ENCODE assay signal across 23 cellular contexts in the genomic region with DNA sequence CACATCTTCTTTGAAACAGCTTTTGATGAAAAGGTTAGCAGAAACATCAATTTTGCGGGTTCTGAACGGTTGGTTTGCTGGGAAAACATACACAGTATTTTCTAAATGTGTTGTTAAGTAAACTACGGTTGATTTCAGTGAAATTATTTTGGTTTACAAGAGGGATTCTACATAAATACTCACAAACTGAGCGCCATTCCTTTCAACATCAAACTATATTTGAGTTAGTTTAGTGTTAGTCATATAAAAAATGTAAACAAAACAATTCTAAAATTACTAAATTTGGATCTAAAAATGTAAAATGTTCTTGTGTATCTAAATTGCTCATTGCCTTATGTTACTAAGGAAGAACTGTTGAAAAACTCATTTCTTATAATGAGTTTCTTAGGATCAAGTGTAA.
"Had no signal": no experiment of that assay in that cellular context is flagged by ENCODE, and none has a peak within 500 bp of the region (broad histone marks: within the 10 kb centered on the region; RNA-seq: fewer than 3 reads in every experiment).

No MANE protein-coding gene starts in this region.

- H3K9me3 ChIP-seq: ascending aorta, body of pancreas, SJSA1 had no signal

- H3K4me1 ChIP-seq: ascending aorta, body of pancreas, SJSA1 had no signal

- ATAC-seq: activated CD4-positive, alpha-beta T cell treated with anti-CD3 and anti-CD28 coated beads for 36 hours; activated CD8-positive, alpha-beta T cell treated with anti-CD3 and anti-CD28 coated beads, Interleukin-2, amount 10 ng/mL, durations not matched to agents 7 days and 5 days; body of pancreas; T-helper 17 cell had no signal

- DNase-seq: activated CD4-positive, alpha-beta T cell treated with anti-CD3 and anti-CD28 coated beads for 36 hours; activated CD8-positive, alpha-beta memory T cell treated with anti-CD3 and anti-CD28 coated beads, Interleukin-2, amount 50 U/mL, for 48 hours; activated CD8-positive, alpha-beta T cell treated with anti-CD3 and anti-CD28 coated beads, Interleukin-2, amount 10 ng/mL, durations not matched to agents 7 days and 5 days; activated effector memory CD4-positive, alpha-beta T cell treated with Interleukin-2 at 50 U/mL for 16 hours; activated naive CD4-positive, alpha-beta T cell; activated T-cell treated with anti-CD3 and anti-CD28 coated beads, Interleukin-2, amount 50 U/mL, for 1 hour; amniotic stem cell; body of pancreas; central memory CD4-positive, alpha-beta T cell; Kasumi-1; KBM-7; NCI-H1105 treated with DMSO at 0.1 percent for 48 hours; NCI-H1436 treated with DMSO at 0.1 percent for 48 hours; NCI-H187; NCI-H2081; NCI-H510A treated with DMSO at 0.1 percent for 48 hours; NCI-H69; SHP77; T-helper 17 cell; T1000 had no signal

- H3K36me3 ChIP-seq: ascending aorta, SJSA1 had no signal

- H3K27me3 ChIP-seq: ascending aorta, body of pancreas, SJSA1 had no signal

- H3K4me3 ChIP-seq: ascending aorta, body of pancreas, SJSA1 had no signal

- H3K27ac ChIP-seq: ascending aorta, body of pancreas, SJSA1, VCaP had no signal
